Comparison of ENCODE assay signal across 6 cellular contexts in genomic region chr17:4944163-4944553, GRCh38. TPM values are rescaled to one million over a fixed set of nuclear protein-coding genes. Genes with fewer than 3 reads are reported as not detected.
DNase-seq lines count a peak whose midpoint lies in the region; ATAC-seq and TF ChIP-seq lines count a peak whose summit lies in the region.

No MANE protein-coding gene starts in this region.

- peak overlapping the region; percentile 100 for H3K9ac ChIP-seq in Karpas-422 (ENCODE audit: low read length)

- peaks cover 61% of the 10 kb centered on the region for H3K79me2 ChIP-seq in Karpas-422 (ENCODE audit: low read length)

- H3K27ac ChIP-seq in Karpas-422 (ENCODE audit: low read length) (peak overlapping the region; percentile 98), sigmoid colon (peak overlapping the region; percentile 98 to 100 (median 99))

- H2AFZ ChIP-seq in Karpas-422 (ENCODE audit: low read length), result no peak overlapping the region

- no peak for TF ChIP-seq POLR2A in sigmoid colon (IDR thresholded peaks at IDR 0.05)

- peaks cover 35% of the 10 kb centered on the region for H4K20me1 ChIP-seq in Karpas-422 (ENCODE audit: insufficient read depth, low read depth, low read length)

- no peaks in the 10 kb centered on the region for H3K27me3 ChIP-seq in Karpas-422 (ENCODE audit: low read length)
- H3K27me3 ChIP-seq in sigmoid colon, result no peaks in the 10 kb centered on the region

- no peak for TF ChIP-seq CTCF in sigmoid colon (IDR thresholded peaks at IDR 0.05)

- peaks cover 61% of the 10 kb centered on the region for H3K4me1 ChIP-seq in Karpas-422 (ENCODE audit: low read length)
- H3K4me1 ChIP-seq in sigmoid colon, result peaks cover 0 to 57% (median 48%) of the 10 kb centered on the region in 4 donors

- H3K9me2 ChIP-seq in Karpas-422 (replicated peaks; ENCODE audit: insufficient read depth, low read length), result no peaks in the 10 kb centered on the region

- no peak for TF ChIP-seq EP300 in sigmoid colon (IDR thresholded peaks at IDR 0.05)

- H3K4me2 ChIP-seq in Karpas-422 (ENCODE audit: low read depth, low read length, poor library complexity, severe bottlenecking), result peak overlapping the region; percentile 98

- intact Hi-C loops in sigmoid colon (cut with DNase I), result no loop called here

- ATAC-seq in HG03139 (IDR thresholded peaks at IDR 0.05; ENCODE audit: unreplicated experiment), result no peak

- DNase-seq in Karpas-422 (peak; percentile 87), sigmoid colon (no peak), HPDE6-E6E7 (ENCODE audit: extremely low spot score) (no peak), NCI-H774 (lab: John Stamatoyannopoulos, UW) (no peak)
- peak; percentile 83 for DNase-seq in activated effector memory CD4-positive, alpha-beta T cell treated with anti-CD3 and anti-CD28 coated beads, Interleukin-2, amount 50 U/mL, for 16 hours

- H3K4me3 ChIP-seq in Karpas-422 (ENCODE audit: low read length) (peak overlapping the region; percentile 20; the same call in 1 of the 2 replicates), sigmoid colon (no peak overlapping the region)

- 15 to 48% methylated on average over 3 of the region's 3 CpGs for WGBS in sigmoid colon, 2 donors

- H3K36me3 ChIP-seq in Karpas-422 (ENCODE audit: insufficient read depth, low read length), result peaks cover 35% of the 10 kb centered on the region
- peaks cover 16 to 48% (median 33%) of the 10 kb centered on the region in 4 donors for H3K36me3 ChIP-seq in sigmoid colon

- no peaks in the 10 kb centered on the region for H3K9me3 ChIP-seq in Karpas-422 (ENCODE audit: low read length)
- H3K9me3 ChIP-seq in sigmoid colon, result no peaks in the 10 kb centered on the region

RNA-seq across cellular contexts. Expression of gene RNF167, which starts 4.1 kb away (rescaled TPM):
- 49.9 and 50.5 TPM in 2 replicates for total RNA-seq in Karpas-422 (2014; rRNA removed; shearing (Covaris generic); ENCODE audit: low replicate concordance)
- total RNA-seq in sigmoid colon, result 10 to 100 TPM; 51.2 to 71.2 (median 60.3) TPM
- polyA plus RNA-seq in sigmoid colon, result 100 to 1,000 TPM in 1 of 3 donors, 10 to 100 TPM in 2; 45.0 to 120 (median 83.9) TPM

RNA-seq across cellular contexts. Expression of gene PFN1, which starts 4.2 kb away (rescaled TPM):
- 748 and 1,567 TPM in 2 replicates for total RNA-seq in Karpas-422 (2014; rRNA removed; shearing (Covaris generic); ENCODE audit: low replicate concordance)
- 1,000 to 10,000 TPM in 1 of 4 donors, 100 to 1,000 TPM in 3; 690 to 1,141 (median 828) TPM for total RNA-seq in sigmoid colon
- polyA plus RNA-seq in sigmoid colon, result 1,000 to 10,000 TPM in 1 of 3 donors, 100 to 1,000 TPM in 2; 853 to 1,404 (median 948) TPM

RNA-seq across cellular contexts. Expression of gene SLC25A11, which starts 4.3 kb away (rescaled TPM):
- 79.0 and 79.1 TPM in 2 replicates for total RNA-seq in Karpas-422 (2014; rRNA removed; shearing (Covaris generic); ENCODE audit: low replicate concordance)
- total RNA-seq in sigmoid colon, result 10 to 100 TPM; 41.0 to 60.3 (median 48.6) TPM
- polyA plus RNA-seq in sigmoid colon, result 10 to 100 TPM; 57.7 to 82.8 (median 79.9) TPM

RNA-seq across cellular contexts. Expression of gene ENO3, which starts 6.8 kb away (rescaled TPM):
- total RNA-seq in Karpas-422 (2014; rRNA removed; shearing (Covaris generic); ENCODE audit: low replicate concordance), result 31.1 and 31.6 TPM in 2 replicates
- 1 to 10 TPM; 2.5 to 9.1 (median 5.1) TPM for total RNA-seq in sigmoid colon
- 10 to 100 TPM in 1 of 3 donors, 1 to 10 TPM in 1, under 1 TPM in 1; 0.69 to 10.3 (median 5.4) TPM for polyA plus RNA-seq in sigmoid colon

RNA-seq across cellular contexts. Expression of gene GP1BA, which starts 12.1 kb away (rescaled TPM):
- total RNA-seq in Karpas-422 (2014; rRNA removed; shearing (Covaris generic); ENCODE audit: low replicate concordance), result not detected in 2 replicates
- total RNA-seq in sigmoid colon, result not detected
- 1 to 10 TPM in 1 of 3 donors, not detected in 2; 1.1 TPM for polyA plus RNA-seq in sigmoid colon

Comparison
In these comparisons a context has a peak if more than half of its experiments do, and no peak if none do; other contexts are left out.
1. DNase-seq: peak in Karpas-422 (single experiment) and activated effector memory CD4-positive, alpha-beta T cell treated with anti-CD3 and anti-CD28 coated beads, Interleukin-2, amount 50 U/mL, for 16 hours (single experiment); none in sigmoid colon (single experiment), HPDE6-E6E7 (single experiment) and NCI-H774 (single experiment).